ENCODE assay signal across 8 cellular contexts in the genomic region with DNA sequence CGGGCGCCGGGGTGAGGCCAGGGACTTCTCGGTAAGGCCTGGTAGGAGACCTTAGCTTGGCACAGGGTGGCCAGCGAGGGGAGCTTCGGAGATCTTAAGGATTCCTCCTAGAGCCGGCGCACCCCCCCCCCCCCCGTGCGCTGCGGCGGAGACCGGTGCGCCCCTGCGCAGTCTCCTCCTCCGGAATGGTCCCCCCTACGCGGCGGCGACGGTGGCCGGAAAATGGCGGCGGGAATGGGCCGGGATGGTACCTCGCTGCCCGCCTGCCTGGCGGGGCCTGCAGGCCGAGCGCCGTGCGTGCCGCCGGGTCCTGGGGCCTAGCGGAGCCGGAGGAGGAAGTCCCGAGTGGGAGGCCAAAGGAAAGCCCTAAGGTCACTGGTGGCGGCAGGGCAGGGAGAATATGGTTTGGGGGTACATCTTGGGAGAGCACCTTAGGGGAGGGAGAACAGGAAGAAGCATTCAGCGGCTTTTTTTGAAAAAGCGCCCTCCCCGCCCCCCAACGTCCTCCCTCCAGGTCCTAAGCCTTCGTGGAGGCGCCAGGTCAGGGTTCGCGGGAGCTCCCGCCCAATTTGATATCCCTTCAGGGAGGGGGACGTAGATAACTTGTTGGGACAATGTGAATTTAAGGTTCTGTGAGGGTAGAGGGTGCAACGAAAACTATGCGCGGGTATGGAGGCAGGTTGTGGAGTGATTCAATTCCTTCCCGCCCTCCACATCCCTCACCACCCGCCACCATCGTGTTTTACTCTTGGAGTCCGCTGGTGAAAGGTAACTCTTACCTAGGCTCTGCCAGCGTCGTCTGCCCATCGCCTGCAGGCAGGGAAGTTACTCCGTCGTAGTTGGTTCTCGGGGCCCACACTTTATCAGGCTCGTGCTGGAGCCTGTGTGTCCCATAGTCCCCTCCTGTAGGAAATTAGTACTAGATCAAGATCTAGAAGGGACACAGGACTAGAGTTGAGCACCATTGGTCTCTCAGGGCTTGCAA. TPM values are rescaled to one million over a fixed set of nuclear protein-coding genes. Genes with fewer than 3 reads are reported as not detected.
DNase-seq lines count a peak whose midpoint lies in the region; ATAC-seq, FAIRE-seq and TF ChIP-seq lines count a peak whose summit lies in the region.

No MANE protein-coding gene starts in this region.

- ATAC-seq in GM18502 (IDR thresholded peaks at IDR 0.05; ENCODE audit: poor library complexity, unreplicated experiment) (peak; percentile 17), HG03025 (IDR thresholded peaks at IDR 0.05; ENCODE audit: low FRiP score, unreplicated experiment) (peak; percentile 21), RWPE2 (ENCODE audit: low read depth) (peak; percentile 24; the same call in 2 of the 3 replicates)

- CTCF ChIA-PET in MCF 10A (lab: Yijun Ruan, JAX): interaction anchor here (0.6 to 1.0 kb wide), 2 partner anchors 138 to 445 kb away, joined by 3 to 4 read pairs; no protein-coding TSS in a partner anchor

- no peaks in the 10 kb centered on the region for H3K9me3 Mint-ChIP-seq in MCF 10A (ENCODE audit: unreplicated experiment)

- H3K36me3 Mint-ChIP-seq in MCF 10A (ENCODE audit: insufficient read depth, unreplicated experiment): peaks cover 43% of the 10 kb centered on the region

- DNase-seq in AG09309 (ENCODE audit: low read depth) (no peak), RWPE2 (ENCODE audit: low spot score) (no peak), MCF 10A (ENCODE audit: unreplicated experiment) (peak; percentile 22), kidney epithelial cell (ENCODE audit: low read depth) (no peak), frontal cortex (ENCODE audit: low spot score in 2 of 2) (no peak)
- DNase-seq in stimulated activated CD8-positive, alpha-beta memory T cell treated with anti-CD3 and anti-CD28 coated beads, Interleukin-2, amount 100 ng/mL, for 48 hours (ENCODE audit: low read depth in 2 of 2): peak; percentile 34 to 40

- FAIRE-seq in frontal cortex (lab: Jason Lieb, UNC): no peak

- intact Hi-C loops in MCF 10A (cut with micrococcal nuclease): loop anchor here (5.0 kb wide), 2 partner anchors 104 to 189 kb away; a partner anchor contains a TSS

- POLR2A ChIA-PET in MCF 10A (lab: Yijun Ruan, JAX): interaction anchor here (0.6 to 5.9 kb wide), 18 partner anchors 10 to 601 kb away, joined by 3 to 66 read pairs (median 4); a partner anchor contains a TSS

- H3K27me3 Mint-ChIP-seq in MCF 10A (ENCODE audit: insufficient read depth, unreplicated experiment): no peaks in the 10 kb centered on the region

- no peak for TF ChIP-seq CTCF in AG09309 (IDR thresholded peaks at IDR 0.05; ENCODE audit: control insufficient read depth, insufficient read depth, low read depth, low read length, missing control alignments)
- TF ChIP-seq CTCF in RWPE2 (IDR thresholded peaks at IDR 0.05; ENCODE audit: poor library complexity, severe bottlenecking): no peak
- no peak for TF ChIP-seq CTCF in MCF 10A (IDR thresholded peaks at IDR 0.05; ENCODE audit: unreplicated experiment)
- TF ChIP-seq CTCF in kidney epithelial cell (IDR thresholded peaks at IDR 0.05; ENCODE audit: insufficient read depth, low read length, poor library complexity, severe bottlenecking): no peak

- no peaks in the 10 kb centered on the region for H3K9me3 ChIP-seq in RWPE2 (ENCODE audit: severe bottlenecking)

- no TSS peak for BruUV-seq in MCF 10A (replicated peaks; lab: Mats Ljungman, UMichigan)

- peak overlapping the region; percentile 87 for H3K4me3 ChIP-seq in AG09309 (ENCODE audit: control insufficient read depth, low read depth, low read length)
- peak overlapping the region; percentile 76 for H3K4me3 ChIP-seq in RWPE2 (ENCODE audit: severe bottlenecking)
- peak overlapping the region; percentile 91 for H3K4me3 ChIP-seq in kidney epithelial cell (ENCODE audit: low read depth, low read length)

- H3K36me3 ChIP-seq in RWPE2 (ENCODE audit: low read depth): peaks cover 44% of the 10 kb centered on the region
- H3K36me3 ChIP-seq in kidney epithelial cell (ENCODE audit: control insufficient read depth, insufficient read depth, low read length): no peaks in the 10 kb centered on the region

- H3K4me1 ChIP-seq in RWPE2 (ENCODE audit: insufficient read depth, poor library complexity, severe bottlenecking): peaks cover 12% of the 10 kb centered on the region

- H3K27ac ChIP-seq in RWPE2 (ENCODE audit: poor library complexity, severe bottlenecking): peak overlapping the region; percentile 83

- no peaks in the 10 kb centered on the region for H3K27me3 ChIP-seq in RWPE2 (ENCODE audit: insufficient read depth, poor library complexity, severe bottlenecking)
- H3K27me3 ChIP-seq in kidney epithelial cell (ENCODE audit: control insufficient read depth, insufficient read depth, low read length): no peaks in the 10 kb centered on the region

- peaks cover 25% of the 10 kb centered on the region for H3K4me1 Mint-ChIP-seq in MCF 10A (ENCODE audit: insufficient read depth, unreplicated experiment)

- H3K27ac Mint-ChIP-seq in MCF 10A (ENCODE audit: low read depth, unreplicated experiment): peak overlapping the region; percentile 99

- peak overlapping the region; percentile 98 for H3K4me3 Mint-ChIP-seq in MCF 10A (ENCODE audit: unreplicated experiment)

RNA-seq across cellular contexts. Expression of a gene that starts 0.6 kb away (rescaled TPM):
- total RNA-seq in MCF 10A (2022) (154 and 171 TPM in 2 replicates), kidney epithelial cell (58.4 and 71.1 TPM in 2 replicates), frontal cortex (34.6 TPM)

Comparison
In these comparisons a context has a peak if more than half of its experiments do, and no peak if none do; other contexts are left out.
1. DNase-seq: peak in MCF 10A (single experiment) and stimulated activated CD8-positive, alpha-beta memory T cell treated with anti-CD3 and anti-CD28 coated beads, Interleukin-2, amount 100 ng/mL, for 48 hours (2 of 2); none in AG09309 (single experiment), RWPE2 (single experiment), kidney epithelial cell (single experiment) and frontal cortex (0 of 2).
2. Peak in every context shown above with its lines, with median percentiles within 50 percentile points of each other: H3K4me3 ChIP-seq and ATAC-seq.